ENCODE assay signal across 10 cellular contexts in genomic region chr3:4904801-4905695, GRCh38.
DNase-seq lines count a peak whose midpoint lies in the region; ATAC-seq and TF ChIP-seq lines count a peak whose summit lies in the region.
"Had no signal": no experiment of that assay in that cellular context is flagged by ENCODE, and none has a peak within 500 bp of the region (broad histone marks: within the 10 kb centered on the region; RNA-seq: fewer than 3 reads in every experiment).

No MANE protein-coding gene starts in this region.

- no peaks in the 10 kb centered on the region for H3K9me3 ChIP-seq in CD8-positive, alpha-beta memory T cell (ENCODE audit: low read length)

- no peaks in the 10 kb centered on the region for H3K27me3 Mint-ChIP-seq in CD8-positive, alpha-beta memory T cell
- H3K27me3 Mint-ChIP-seq in MCF 10A (ENCODE audit: insufficient read depth, unreplicated experiment) (no peaks in the 10 kb centered on the region), mesothelial cell of epicardium (ENCODE audit: low read depth) (no peaks in the 10 kb centered on the region)
- H3K27me3 Mint-ChIP-seq in activated CD4-positive, alpha-beta T cell treated with anti-CD3 and anti-CD28 coated beads, Interleukin-2, amount 10 ng/mL, durations not matched to agents 7 days and 5 days, result no peaks in the 10 kb centered on the region

- intact Hi-C loops in MCF 10A (cut with micrococcal nuclease), result no loop called here

- no peak overlapping the region for H3K4me3 ChIP-seq in CD8-positive, alpha-beta memory T cell (ENCODE audit: low read length)
- H3K4me3 ChIP-seq: dorsolateral prefrontal cortex had no signal

- BruUV-seq in MCF 10A (replicated peaks; lab: Mats Ljungman, UMichigan), result no TSS peak

- no peaks in the 10 kb centered on the region for H3K27me3 ChIP-seq in CD8-positive, alpha-beta memory T cell (ENCODE audit: insufficient read depth, low read length, poor library complexity, severe bottlenecking)
- H3K27me3 ChIP-seq: dorsolateral prefrontal cortex had no signal

- POLR2A ChIA-PET in CD8-positive, alpha-beta memory T cell (lab: Charles Lee), result no interaction called here
- POLR2A ChIA-PET in MCF 10A (lab: Yijun Ruan, JAX), result interaction anchor here (0.6 to 0.9 kb wide), 3 partner anchors 72 to 80 kb away, joined by 3 read pairs; no protein-coding TSS in a partner anchor
- POLR2A ChIA-PET in activated CD4-positive, alpha-beta T cell treated with anti-CD3 and anti-CD28 coated beads, Interleukin-2, amount 10 ng/mL, durations not matched to agents 7 days and 5 days (lab: Charles Lee), result no interaction called here

- CTCF ChIA-PET in CD8-positive, alpha-beta memory T cell (lab: Charles Lee), result interaction anchor here (0.8 to 1.2 kb wide), 5 partner anchors 72 to 121 kb away, joined by 3 read pairs; no protein-coding TSS in a partner anchor
- CTCF ChIA-PET in MCF 10A (lab: Yijun Ruan, JAX), result interaction anchor here (0.6 to 1.6 kb wide), 7 partner anchors 13 to 184 kb away, joined by 3 to 7 read pairs (median 3); no protein-coding TSS in a partner anchor
- CTCF ChIA-PET in activated CD4-positive, alpha-beta T cell treated with anti-CD3 and anti-CD28 coated beads, Interleukin-2, amount 10 ng/mL, durations not matched to agents 7 days and 5 days (lab: Charles Lee), result interaction anchor here (0.6 to 2.6 kb wide), 4 partner anchors 10 to 71 kb away, joined by 3 to 17 read pairs (median 4); no protein-coding TSS in a partner anchor

- no peak overlapping the region for H3K27ac ChIP-seq in CD8-positive, alpha-beta memory T cell (ENCODE audit: low read depth, low read length)
- H3K27ac ChIP-seq: dorsolateral prefrontal cortex, KMS-11 had no signal

- ATAC-seq in HG03521 (IDR thresholded peaks at IDR 0.05; ENCODE audit: unreplicated experiment) (no peak), GM21528 (IDR thresholded peaks at IDR 0.05; ENCODE audit: low FRiP score, unreplicated experiment) (no peak)

- no peak for DNase-seq in CD8-positive, alpha-beta memory T cell
- peak; percentile 13 for DNase-seq in NCI-H226
- DNase-seq in MCF 10A (ENCODE audit: unreplicated experiment), result peak; percentile 52
- DNase-seq in mesothelial cell of epicardium (ENCODE audit: low spot score in 2 of 2, unreplicated experiment in 2 of 2), result no peak
- DNase-seq in activated gamma-delta T cell treated with Interleukin-2 at 50 U/mL for 16 hours, result no peak
- no peak for DNase-seq in activated CD4-positive, alpha-beta T cell treated with anti-CD3 and anti-CD28 coated beads, Interleukin-2, amount 10 ng/mL, durations not matched to agents 7 days and 5 days
- DNase-seq: dorsolateral prefrontal cortex had no signal

- H3K4me3 Mint-ChIP-seq in CD8-positive, alpha-beta memory T cell, result peak overlapping the region in 2 of 7 donors; percentile 17 to 28
- no peak overlapping the region for H3K4me3 Mint-ChIP-seq in MCF 10A (ENCODE audit: unreplicated experiment)
- H3K4me3 Mint-ChIP-seq in mesothelial cell of epicardium, result no peak overlapping the region
- no peak overlapping the region for H3K4me3 Mint-ChIP-seq in activated CD4-positive, alpha-beta T cell treated with anti-CD3 and anti-CD28 coated beads, Interleukin-2, amount 10 ng/mL, durations not matched to agents 7 days and 5 days

- TF ChIP-seq CTCF in MCF 10A (IDR thresholded peaks at IDR 0.05; ENCODE audit: unreplicated experiment) (no peak), mesothelial cell of epicardium (IDR thresholded peaks at IDR 0.05; ENCODE audit: unreplicated experiment) (no peak)

- peaks cover 38% of the 10 kb centered on the region for H3K4me1 ChIP-seq in CD8-positive, alpha-beta memory T cell (ENCODE audit: insufficient read depth, low read length)

- H3K36me3 ChIP-seq in CD8-positive, alpha-beta memory T cell (ENCODE audit: insufficient read depth, low read length), result no peaks in the 10 kb centered on the region

- H3K9me3 Mint-ChIP-seq in CD8-positive, alpha-beta memory T cell, result no peaks in the 10 kb centered on the region
- no peaks in the 10 kb centered on the region for H3K9me3 Mint-ChIP-seq in MCF 10A (ENCODE audit: unreplicated experiment)
- no peaks in the 10 kb centered on the region for H3K9me3 Mint-ChIP-seq in mesothelial cell of epicardium
- H3K9me3 Mint-ChIP-seq in activated CD4-positive, alpha-beta T cell treated with anti-CD3 and anti-CD28 coated beads, Interleukin-2, amount 10 ng/mL, durations not matched to agents 7 days and 5 days, result peaks cover 1% of the 10 kb centered on the region

- peaks cover 39 to 67% (median 61%) of the 10 kb centered on the region in 3 donors for H3K4me1 Mint-ChIP-seq in CD8-positive, alpha-beta memory T cell
- H3K4me1 Mint-ChIP-seq in MCF 10A (ENCODE audit: insufficient read depth, unreplicated experiment), result peaks cover 25% of the 10 kb centered on the region
- H3K4me1 Mint-ChIP-seq in mesothelial cell of epicardium, result peaks cover 65% of the 10 kb centered on the region
- peaks cover 70% of the 10 kb centered on the region for H3K4me1 Mint-ChIP-seq in activated CD4-positive, alpha-beta T cell treated with anti-CD3 and anti-CD28 coated beads, Interleukin-2, amount 10 ng/mL, durations not matched to agents 7 days and 5 days

- H3K36me3 Mint-ChIP-seq in CD8-positive, alpha-beta memory T cell, result no peaks in the 10 kb centered on the region
- H3K36me3 Mint-ChIP-seq in MCF 10A (ENCODE audit: insufficient read depth, unreplicated experiment) (no peaks in the 10 kb centered on the region), mesothelial cell of epicardium (no peaks in the 10 kb centered on the region)
- H3K36me3 Mint-ChIP-seq in activated CD4-positive, alpha-beta T cell treated with anti-CD3 and anti-CD28 coated beads, Interleukin-2, amount 10 ng/mL, durations not matched to agents 7 days and 5 days (ENCODE audit: low read depth), result peaks cover 5% of the 10 kb centered on the region

- peak overlapping the region; percentile 1 to 85 (median 36) for H3K27ac Mint-ChIP-seq in CD8-positive, alpha-beta memory T cell
- peak overlapping the region; percentile 9 for H3K27ac Mint-ChIP-seq in MCF 10A (ENCODE audit: low read depth, unreplicated experiment)
- peak overlapping the region; percentile 43 for H3K27ac Mint-ChIP-seq in mesothelial cell of epicardium
- H3K27ac Mint-ChIP-seq in activated CD4-positive, alpha-beta T cell treated with anti-CD3 and anti-CD28 coated beads, Interleukin-2, amount 10 ng/mL, durations not matched to agents 7 days and 5 days, result no peak overlapping the region

Comparison
In these comparisons a context has a peak if more than half of its experiments do, and no peak if none do; other contexts are left out.
1. DNase-seq: peak in NCI-H226 (single experiment) and MCF 10A (single experiment); none in CD8-positive, alpha-beta memory T cell (0 of 5), mesothelial cell of epicardium (0 of 2), activated gamma-delta T cell treated with Interleukin-2 at 50 U/mL for 16 hours (single experiment) and activated CD4-positive, alpha-beta T cell treated with anti-CD3 and anti-CD28 coated beads, Interleukin-2, amount 10 ng/mL, durations not matched to agents 7 days and 5 days (single experiment).